In the genomic region with DNA sequence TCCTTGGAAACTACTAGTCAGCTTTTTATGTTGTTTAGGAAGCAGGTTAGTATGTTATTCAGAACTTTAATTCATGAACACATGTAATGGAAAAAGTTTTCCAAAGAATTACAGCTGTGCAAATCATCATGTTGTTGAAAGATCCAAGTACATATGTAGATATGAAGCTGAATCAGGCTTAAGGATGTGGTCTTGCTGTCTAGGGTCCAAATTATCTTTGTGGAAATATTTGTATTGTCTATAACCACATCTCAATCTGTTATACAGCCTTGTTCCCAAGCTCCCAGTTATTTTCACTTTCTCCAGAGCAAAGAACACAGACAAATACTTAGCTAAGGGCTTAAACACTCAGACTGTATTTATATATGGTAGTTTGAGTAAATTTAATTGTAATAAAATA, we compare ENCODE assay signal across 23 cellular contexts.
"Had no signal": no experiment of that assay in that cellular context is flagged by ENCODE, and none has a peak within 500 bp of the region (broad histone marks: within the 10 kb centered on the region; RNA-seq: fewer than 3 reads in every experiment).

No MANE protein-coding gene starts in this region.

- H3K27me3 Mint-ChIP-seq: activated B cell treated with CpG ODN at 0.5 μM for 24 hours; activated naive CD8-positive, alpha-beta T cell; T-helper 17 cell had no signal

- H3K4me3 ChIP-seq: breast epithelium had no signal

- H3K27ac ChIP-seq: breast epithelium had no signal

- H3K4me1 Mint-ChIP-seq: activated B cell treated with CpG ODN at 0.5 μM for 24 hours; activated CD4-positive, alpha-beta T cell treated with anti-CD3 and anti-CD28 coated beads, Interleukin-2, amount 10 ng/mL, durations not matched to agents 7 days and 5 days; T-helper 17 cell had no signal

- H3K4me1 ChIP-seq: breast epithelium had no signal

- H3K4me3 Mint-ChIP-seq: activated B cell treated with CpG ODN at 0.5 μM for 24 hours; activated CD4-positive, alpha-beta memory T cell treated with anti-CD3 and anti-CD28 coated beads for 36 hours; activated CD4-positive, alpha-beta T cell treated with anti-CD3 and anti-CD28 coated beads, Interleukin-2, amount 10 ng/mL, durations not matched to agents 7 days and 5 days; activated naive CD4-positive, alpha-beta T cell treated with anti-CD3 and anti-CD28 coated beads for 36 hours; activated naive CD8-positive, alpha-beta T cell; activated T-cell treated with anti-CD3 and anti-CD28 coated beads, Interleukin-2, amount 50 U/mL, for 4 hours; T-helper 17 cell had no signal

- H3K9me3 Mint-ChIP-seq: activated CD4-positive, alpha-beta memory T cell treated with anti-CD3 and anti-CD28 coated beads for 36 hours; activated naive CD4-positive, alpha-beta T cell treated with anti-CD3 and anti-CD28 coated beads for 36 hours; activated T-cell treated with anti-CD3 and anti-CD28 coated beads, Interleukin-2, amount 50 U/mL, for 4 hours had no signal

- H3K9me3 ChIP-seq: breast epithelium had no signal

- DNase-seq: activated B cell treated with CpG ODN at 0.5 μM for 24 hours; activated CD4-positive, alpha-beta memory T cell treated with anti-CD3 and anti-CD28 coated beads for 36 hours; activated CD4-positive, alpha-beta T cell treated with anti-CD3 and anti-CD28 coated beads for 1 hour; activated CD4-positive, alpha-beta T cell treated with anti-CD3 and anti-CD28 coated beads, Interleukin-2, amount 10 ng/mL, durations not matched to agents 7 days and 5 days; activated CD8-positive, alpha-beta memory T cell treated with anti-CD3 and anti-CD28 coated beads for 24 hours; activated effector memory CD4-positive, alpha-beta T cell treated with anti-CD3 and anti-CD28 coated beads, Interleukin-2, amount 50 U/mL, for 16 hours; activated naive CD4-positive, alpha-beta T cell treated with anti-CD3 and anti-CD28 coated beads for 36 hours; activated T-cell treated with anti-CD3 and anti-CD28 coated beads, Interleukin-2, amount 50 U/mL, for 4 hours; central memory CD4-positive, alpha-beta T cell; Kasumi-1; KBM-7; NCI-H1930; NCI-H2107; NCI-H2171 treated with DMSO at 0.1 percent for 48 hours; NCI-H226; NCI-H510A; NCI-H69; PC-3; SHP77 treated with DMSO at 0.1 percent for 48 hours; T-helper 17 cell; T-helper 9 cell had no signal

- ATAC-seq: activated T-cell treated with anti-CD3 and anti-CD28 coated beads, Interleukin-2, amount 50 U/mL, for 4 hours; PC-3; T-helper 17 cell had no signal

- H3K36me3 ChIP-seq: breast epithelium had no signal

- H3K36me3 Mint-ChIP-seq: activated CD4-positive, alpha-beta memory T cell treated with anti-CD3 and anti-CD28 coated beads for 36 hours; activated naive CD8-positive, alpha-beta T cell had no signal

- H3K27me3 ChIP-seq: breast epithelium had no signal

- H3K27ac Mint-ChIP-seq: activated B cell treated with CpG ODN at 0.5 μM for 24 hours; activated CD4-positive, alpha-beta memory T cell treated with anti-CD3 and anti-CD28 coated beads for 36 hours; activated CD4-positive, alpha-beta T cell treated with anti-CD3 and anti-CD28 coated beads, Interleukin-2, amount 10 ng/mL, durations not matched to agents 7 days and 5 days; activated naive CD4-positive, alpha-beta T cell treated with anti-CD3 and anti-CD28 coated beads for 36 hours; activated naive CD8-positive, alpha-beta T cell; T-helper 17 cell had no signal
